Comparison of ENCODE assay signal across 2 cellular contexts in the genomic region with DNA sequence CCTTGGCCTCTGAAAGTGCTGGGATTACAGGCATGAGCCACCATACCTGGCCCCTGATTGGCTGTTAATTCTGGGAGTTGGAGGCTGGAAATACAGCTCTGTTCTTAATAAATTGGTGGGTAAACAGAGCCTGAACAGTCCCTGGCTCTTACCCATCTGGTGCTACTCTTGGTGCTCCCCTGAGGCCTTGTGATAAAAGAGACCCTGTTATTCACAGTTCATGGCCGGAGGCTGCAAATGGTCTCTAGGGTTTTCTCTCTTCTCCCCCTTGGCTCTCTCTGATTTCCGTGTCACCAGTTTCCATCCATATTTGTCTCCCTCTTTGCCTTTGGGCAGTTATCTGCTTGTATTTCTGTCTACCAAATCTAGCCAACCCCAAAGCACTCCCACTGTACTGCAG.
TF ChIP-seq lines count a peak whose summit lies in the region.

No MANE protein-coding gene starts in this region.

TF ChIP-seq in liver, 16 proteins besides CTCF, POLR2A, EP300 and RAD21:
- no peak for TF ChIP-seq GABPA (IDR thresholded peaks at IDR 0.05 in 1 of 2, conservative IDR thresholded peaks at IDR 0.05 in 1 of 2)
- TF ChIP-seq, protein P1, sequence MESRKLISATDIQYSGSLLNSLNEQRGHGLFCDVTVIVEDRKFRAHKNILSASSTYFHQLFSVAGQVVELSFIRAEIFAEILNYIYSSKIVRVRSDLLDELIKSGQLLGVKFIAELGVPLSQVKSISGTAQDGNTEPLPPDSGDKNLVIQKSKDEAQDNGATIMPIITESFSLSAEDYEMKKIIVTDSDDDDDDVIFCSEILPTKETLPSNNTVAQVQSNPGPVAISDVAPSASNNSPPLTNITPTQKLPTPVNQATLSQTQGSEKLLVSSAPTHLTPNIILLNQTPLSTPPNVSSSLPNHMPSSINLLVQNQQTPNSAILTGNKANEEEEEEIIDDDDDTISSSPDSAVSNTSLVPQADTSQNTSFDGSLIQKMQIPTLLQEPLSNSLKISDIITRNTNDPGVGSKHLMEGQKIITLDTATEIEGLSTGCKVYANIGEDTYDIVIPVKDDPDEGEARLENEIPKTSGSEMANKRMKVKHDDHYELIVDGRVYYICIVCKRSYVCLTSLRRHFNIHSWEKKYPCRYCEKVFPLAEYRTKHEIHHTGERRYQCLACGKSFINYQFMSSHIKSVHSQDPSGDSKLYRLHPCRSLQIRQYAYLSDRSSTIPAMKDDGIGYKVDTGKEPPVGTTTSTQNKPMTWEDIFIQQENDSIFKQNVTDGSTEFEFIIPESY (IDR thresholded peaks at IDR 0.05): no peak

TF ChIP-seq in HepG2, 621 proteins besides CTCF, POLR2A, EP300 and RAD21:
- TF ChIP-seq TOE1 (CRISPR knock-in tag; IDR thresholded peaks at IDR 0.05): no peak
- TF ChIP-seq ARNT (IDR thresholded peaks at IDR 0.05): no peak
- no peak for TF ChIP-seq ZSCAN22 (CRISPR knock-in tag; IDR thresholded peaks at IDR 0.05)
- no peak for TF ChIP-seq WIZ (CRISPR knock-in tag; IDR thresholded peaks at IDR 0.05)
- TF ChIP-seq, protein P2, sequence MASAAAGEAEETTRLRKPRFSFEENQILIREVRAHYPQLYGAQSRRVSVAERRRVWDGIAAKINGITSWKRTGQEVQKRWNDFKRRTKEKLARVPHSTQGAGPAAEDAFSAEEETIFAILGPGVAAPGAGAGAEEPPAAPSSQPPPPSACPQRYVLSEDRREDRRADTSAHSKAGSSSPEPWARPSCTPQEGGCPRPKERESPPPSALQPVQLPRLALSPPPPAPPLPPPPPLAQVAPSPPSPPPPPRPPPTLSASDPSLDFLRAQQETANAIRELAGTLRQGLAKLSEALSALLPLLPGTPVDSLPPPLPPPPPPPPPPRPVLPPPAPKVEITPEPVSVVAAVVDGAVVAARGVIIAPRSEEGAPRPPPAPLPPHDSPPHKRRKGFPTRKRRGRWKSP (CRISPR knock-in tag; IDR thresholded peaks at IDR 0.05): no peak
- TF ChIP-seq KDM5B (CRISPR knock-in tag; IDR thresholded peaks at IDR 0.05; ENCODE audit: borderline replicate concordance): no peak
- TF ChIP-seq KDM5A (IDR thresholded peaks at IDR 0.05; ENCODE audit: borderline replicate concordance, low read length): no peak
- TF ChIP-seq, protein P3, sequence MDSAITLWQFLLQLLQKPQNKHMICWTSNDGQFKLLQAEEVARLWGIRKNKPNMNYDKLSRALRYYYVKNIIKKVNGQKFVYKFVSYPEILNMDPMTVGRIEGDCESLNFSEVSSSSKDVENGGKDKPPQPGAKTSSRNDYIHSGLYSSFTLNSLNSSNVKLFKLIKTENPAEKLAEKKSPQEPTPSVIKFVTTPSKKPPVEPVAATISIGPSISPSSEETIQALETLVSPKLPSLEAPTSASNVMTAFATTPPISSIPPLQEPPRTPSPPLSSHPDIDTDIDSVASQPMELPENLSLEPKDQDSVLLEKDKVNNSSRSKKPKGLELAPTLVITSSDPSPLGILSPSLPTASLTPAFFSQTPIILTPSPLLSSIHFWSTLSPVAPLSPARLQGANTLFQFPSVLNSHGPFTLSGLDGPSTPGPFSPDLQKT (CRISPR knock-in tag; IDR thresholded peaks at IDR 0.05; ENCODE audit: borderline replicate concordance): no peak
